16 cellular contexts compared by ENCODE assay signal in genomic region chr10:81127931-81128330, GRCh38.
"Had no signal": no experiment of that assay in that cellular context is flagged by ENCODE, and none has a peak within 500 bp of the region (broad histone marks: within the 10 kb centered on the region; RNA-seq: fewer than 3 reads in every experiment).

No MANE protein-coding gene starts in this region.

- H3K36me3 ChIP-seq: esophagus squamous epithelium, gastroesophageal sphincter, neutrophil had no signal

- H3K4me3 ChIP-seq: esophagus squamous epithelium, gastroesophageal sphincter, mucosa of descending colon had no signal

- FAIRE-seq: colon, kidney, small intestine had no signal

- H3K27ac ChIP-seq: epithelial cell of prostate, esophagus squamous epithelium, gastroesophageal sphincter, neutrophil had no signal

- H3K4me1 ChIP-seq: esophagus squamous epithelium, gastroesophageal sphincter had no signal

- H3K9me3 ChIP-seq: esophagus squamous epithelium, gastroesophageal sphincter, mucosa of descending colon, neutrophil had no signal

- DNase-seq: effector memory CD8-positive, alpha-beta T cell; esophagus squamous epithelium; foreskin fibroblast; kidney; mammary epithelial cell; mucosa of descending colon; naive thymus-derived CD8-positive, alpha-beta T cell; right cardiac atrium; small intestine; stimulated activated CD4-positive, alpha-beta T cell treated with anti-CD3 and anti-CD28 coated beads, Interleukin-2, amount 100 ng/mL, for 48 hours; stimulated activated naive CD4-positive, alpha-beta T cell treated with Interleukin-2 at 50 U/mL for 16 hours; trophoblast cell had no signal

- H3K27me3 ChIP-seq: esophagus squamous epithelium, gastroesophageal sphincter, neutrophil had no signal
